ENCODE assay signal across 11 cellular contexts in the genomic region with DNA sequence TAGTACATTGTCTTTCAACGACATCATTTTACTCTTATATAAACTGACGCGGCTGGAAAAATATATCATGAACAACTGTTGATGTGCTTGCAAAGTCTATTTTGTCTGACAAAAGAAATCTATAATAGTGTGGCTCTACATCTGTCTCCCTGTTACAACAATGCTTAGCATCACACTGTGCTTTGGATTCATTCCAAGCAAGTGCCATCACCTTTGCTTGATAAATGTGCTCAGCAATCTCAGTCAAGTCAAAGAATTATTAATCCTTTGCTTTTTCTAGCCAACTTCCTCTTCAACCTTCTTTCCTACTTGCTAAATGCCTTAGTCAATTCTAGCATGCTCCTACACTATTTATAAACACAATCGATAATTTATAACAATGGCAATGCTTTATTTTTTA.
DNase-seq lines count a peak whose midpoint lies in the region; ATAC-seq and TF ChIP-seq lines count a peak whose summit lies in the region.
"Had no signal": no experiment of that assay in that cellular context is flagged by ENCODE, and none has a peak within 500 bp of the region (broad histone marks: within the 10 kb centered on the region; RNA-seq: fewer than 3 reads in every experiment).

No MANE protein-coding gene starts in this region.

- peaks cover 82% of the 10 kb centered on the region for H3K79me2 ChIP-seq in DOHH2 (ENCODE audit: control insufficient read depth, low read length)

- TF ChIP-seq POLR2A in gastrocnemius medialis (IDR thresholded peaks at IDR 0.05): no peak

- in situ Hi-C loops in gastrocnemius medialis (cut with MboI; ENCODE audit: low sequenced_read_pairs in 4 of 4): no loop called here

- H3F3A ChIP-seq in DOHH2 (ENCODE audit: control insufficient read depth, insufficient read depth): peaks cover 38% of the 10 kb centered on the region

- peak; percentile 75 for DNase-seq in NCI-H146 (lab: John Stamatoyannopoulos, UW)
- peak; percentile 24 to 50 for DNase-seq in SJCRH30
- DNase-seq in kidney tubule cell (ENCODE audit: low spot score): peak; percentile 64
- no peak for DNase-seq in gastrocnemius medialis
- no peak for DNase-seq in middle frontal gyrus (ENCODE audit: extremely low spot score, low spot score)
- DNase-seq in D341Med (ENCODE audit: low spot score): no peak
- no peak for DNase-seq in posterior vena cava (ENCODE audit: low spot score)
- DNase-seq: testis had no signal

- H3K4me2 ChIP-seq in DOHH2 (ENCODE audit: low read length): peak overlapping the region; percentile 84

- H3K4me1 ChIP-seq in DOHH2 (ENCODE audit: control insufficient read depth, low read length) (peaks cover 82% of the 10 kb centered on the region), SJCRH30 (peaks cover 27% of the 10 kb centered on the region), gastrocnemius medialis (peaks cover 4 to 8% of the 10 kb centered on the region in 2 donors)

- H3K27ac ChIP-seq in DOHH2 (ENCODE audit: low read depth, low read length) (peak overlapping the region; percentile 97), SJCRH30 (no peak overlapping the region), gastrocnemius medialis (no peak overlapping the region)
- H3K27ac ChIP-seq: esophagus muscularis mucosa, skin epidermis, testis had no signal

- H3K4me3 ChIP-seq in DOHH2 (ENCODE audit: low read length) (peak overlapping the region; percentile 44), SJCRH30 (no peak overlapping the region), gastrocnemius medialis (no peak overlapping the region)
- H3K4me3 ChIP-seq: esophagus muscularis mucosa, skin epidermis, testis had no signal

- peaks cover 73% of the 10 kb centered on the region for H3K36me3 ChIP-seq in DOHH2 (ENCODE audit: control insufficient read depth, low read length)
- no peaks in the 10 kb centered on the region for H3K36me3 ChIP-seq in SJCRH30
- no peaks in the 10 kb centered on the region for H3K36me3 ChIP-seq in gastrocnemius medialis
- H3K36me3 ChIP-seq: esophagus muscularis mucosa had no signal

- no peak for TF ChIP-seq CTCF in DOHH2 (IDR thresholded peaks at IDR 0.05; ENCODE audit: low read depth, low read length, poor library complexity, severe bottlenecking)
- TF ChIP-seq CTCF in gastrocnemius medialis (IDR thresholded peaks at IDR 0.05 in 4 of 5, conservative IDR thresholded peaks at IDR 0.05 in 1 of 5): no peak

- intact Hi-C loops in gastrocnemius medialis (cut with DNase I; ENCODE audit: low total_unique reads) (no loop called here), posterior vena cava (cut with DNase I) (no loop called here)

- H3K9me2 ChIP-seq in DOHH2 (replicated peaks; ENCODE audit: control insufficient read depth, low read length): no peaks in the 10 kb centered on the region

- no peaks in the 10 kb centered on the region for H4K20me1 ChIP-seq in DOHH2 (ENCODE audit: control insufficient read depth, insufficient read depth, low read depth, low read length)

- H3K9me3 ChIP-seq in DOHH2 (ENCODE audit: control insufficient read depth, insufficient read depth, low read length) (no peaks in the 10 kb centered on the region), SJCRH30 (replicated peaks) (no peaks in the 10 kb centered on the region), gastrocnemius medialis (no peaks in the 10 kb centered on the region)
- H3K9me3 ChIP-seq: esophagus muscularis mucosa, testis had no signal

- H3K27me3 ChIP-seq in DOHH2 (ENCODE audit: control insufficient read depth, low read length) (no peaks in the 10 kb centered on the region), SJCRH30 (no peaks in the 10 kb centered on the region), gastrocnemius medialis (no peaks in the 10 kb centered on the region)
- H3K27me3 ChIP-seq: esophagus muscularis mucosa, testis had no signal

- ATAC-seq in gastrocnemius medialis: no peak

Comparison
In these comparisons a context has a peak if more than half of its experiments do, and no peak if none do; other contexts are left out.
1. DNase-seq: peak in NCI-H146 (single experiment), SJCRH30 (2 of 2) and kidney tubule cell (single experiment); none in gastrocnemius medialis (0 of 2), middle frontal gyrus (single experiment), D341Med (single experiment) and posterior vena cava (single experiment).